ENCODE assay signal across 7 cellular contexts in genomic region chr19:18991468-18991867, GRCh38.
"Had no signal": no experiment of that assay in that cellular context is flagged by ENCODE, and none has a peak within 500 bp of the region (broad histone marks: within the 10 kb centered on the region; RNA-seq: fewer than 3 reads in every experiment).

No MANE protein-coding gene starts in this region.

- H3K9me3 ChIP-seq: HAP-1 had no signal

- ATAC-seq: HCT116, HepG2 had no signal

- H3K27ac ChIP-seq: HL-60 had no signal

- H3K4me1 ChIP-seq: HAP-1 had no signal

- H3K27me3 Mint-ChIP-seq: IgD-negative memory B cell had no signal

- H3K9me3 Mint-ChIP-seq: HFFc6, IgD-negative memory B cell had no signal

- H3K27ac Mint-ChIP-seq: HFFc6, IgD-negative memory B cell had no signal

- H3K4me3 ChIP-seq: HAP-1 had no signal

- DNase-seq: GOT3, HFFc6 had no signal

- FAIRE-seq: HepG2 had no signal

- H3K4me3 Mint-ChIP-seq: HFFc6, IgD-negative memory B cell had no signal
